In the genomic region with DNA sequence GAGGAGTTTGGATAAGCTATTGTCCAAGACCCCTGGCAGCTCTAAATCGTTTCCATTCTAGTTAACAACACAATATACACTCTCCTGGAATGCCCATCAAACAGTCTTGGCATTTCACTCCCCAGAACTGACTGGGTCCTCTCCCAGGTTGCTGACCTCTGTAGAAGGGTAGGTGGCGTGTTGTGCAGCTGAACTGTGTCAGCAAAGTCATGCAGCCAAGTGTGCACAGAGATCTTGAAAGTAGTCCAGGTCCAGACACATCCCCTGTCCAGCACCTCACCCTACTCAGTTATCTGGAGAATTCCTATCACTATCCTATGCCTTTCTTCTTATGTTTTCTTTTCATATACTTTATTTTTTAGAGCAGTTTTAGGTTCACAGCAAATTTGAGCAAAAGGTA, we compare ENCODE assay signal across 16 cellular contexts.
DNase-seq lines count a peak whose midpoint lies in the region; ATAC-seq and TF ChIP-seq lines count a peak whose summit lies in the region.
"Had no signal": no experiment of that assay in that cellular context is flagged by ENCODE, and none has a peak within 500 bp of the region (broad histone marks: within the 10 kb centered on the region; RNA-seq: fewer than 3 reads in every experiment).

No MANE protein-coding gene starts in this region.

- H3K4ac ChIP-seq in H9 (ENCODE audit: low read depth, low read length), result no peak overlapping the region

- H3K18ac ChIP-seq in H9 (ENCODE audit: insufficient read length, low read depth, low read length), result no peak overlapping the region

- H3K9me3 Mint-ChIP-seq in H9, result peaks cover 13 to 35% of the 10 kb centered on the region in 2 experiments

- WGBS in heart right ventricle, 2 donors, result 45 to 46% methylated on average over 2 of the region's 2 CpGs
- no CpG with 5 or more reads among the region's 2 CpGs for WGBS in H9 (ENCODE audit: extremely low coverage, insufficient read length, low lambda C conversion rate)
- 56% methylated on average over 2 of the region's 2 CpGs for WGBS in aorta, 2 donors

- H2AK5ac ChIP-seq in H9 (ENCODE audit: insufficient read length, low read length), result no peak overlapping the region

- no peak overlapping the region for H4K91ac ChIP-seq in H9 (ENCODE audit: insufficient read length, low read depth, low read length)

- peak; percentile 20 for ATAC-seq in left ventricle myocardium superior
- no peak for ATAC-seq in heart right ventricle
- peak; percentile 56 for ATAC-seq in aorta (ENCODE audit: low FRiP score)
- no peak for ATAC-seq in GM21515 (IDR thresholded peaks at IDR 0.05; ENCODE audit: unreplicated experiment)
- ATAC-seq: CD8-positive, alpha-beta T cell had no signal

- H3K36me3 ChIP-seq in heart right ventricle (no peaks in the 10 kb centered on the region), aorta (ENCODE audit: control insufficient read depth in 1 of 2, insufficient read depth in 2 of 2, low read length in 1 of 2) (no peaks in the 10 kb centered on the region)

- H2BK15ac ChIP-seq in H9 (ENCODE audit: low read depth, low read length), result no peak overlapping the region

- H3K79me1 ChIP-seq in H9 (ENCODE audit: insufficient read depth, low read depth, low read length, poor library complexity, severe bottlenecking), result no peaks in the 10 kb centered on the region

- no peak overlapping the region for H3K4me2 ChIP-seq in H9 (ENCODE audit: insufficient read depth, insufficient read length, low read length)
- H3K4me2 ChIP-seq: BLaER1 treated with 17β-estradiol and CSF1 and Interleukin-3, amounts not matched to agents 10 nM and 100 nM had no signal

- peaks cover 10 to 18% (median 13%) of the 10 kb centered on the region in 3 experiments for H3K36me3 Mint-ChIP-seq in H9 (ENCODE audit: insufficient read depth in 1 of 3, low read depth in 3 of 3)
- H3K36me3 Mint-ChIP-seq: CD8-positive, alpha-beta T cell had no signal

- H2BK20ac ChIP-seq in H9 (ENCODE audit: low read depth, low read length, poor library complexity, severe bottlenecking), result no peak overlapping the region

- H2BK120ac ChIP-seq in H9 (ENCODE audit: low read depth, low read length, poor library complexity, severe bottlenecking), result no peak overlapping the region

- intact Hi-C loops in left ventricle myocardium superior (cut with micrococcal nuclease) (no loop called here), heart right ventricle (cut with DNase I) (no loop called here), aorta (cut with DNase I) (no loop called here)

- no peak overlapping the region for H3K9ac ChIP-seq in H9 (ENCODE audit: extremely low read depth, insufficient read length, low read length)
- H3K9ac ChIP-seq: BLaER1 treated with 17β-estradiol and CSF1 and Interleukin-3, amounts not matched to agents 10 nM and 100 nM had no signal

- H3K4me3 Mint-ChIP-seq in H9, result no peak overlapping the region
- H3K4me3 Mint-ChIP-seq: B cell; CD4-positive, alpha-beta T cell; CD8-positive, alpha-beta T cell had no signal

- no peak for DNase-seq in left ventricle myocardium superior
- DNase-seq in heart right ventricle, result no peak
- no peak for DNase-seq in H9
- DNase-seq in aorta, result no peak
- DNase-seq: 8988T; ACHN; Caco-2; Calu3; CD4-positive, alpha-beta T cell; CD8-positive, alpha-beta T cell; DMS79 treated with DMSO at 0.1 percent for 48 hours; GF-D8 had no signal

- H4K8ac ChIP-seq in H9 (replicated peaks; ENCODE audit: insufficient read length, low read depth, low read length), result no peak overlapping the region

- H2BK5ac ChIP-seq in H9 (ENCODE audit: insufficient read length, low read length), result peak overlapping the region; percentile 41

- H3K27me3 ChIP-seq in heart right ventricle, result no peaks in the 10 kb centered on the region
- no peaks in the 10 kb centered on the region for H3K27me3 ChIP-seq in H9 (ENCODE audit: insufficient read depth, low read length)
- H3K27me3 ChIP-seq in aorta (ENCODE audit: control insufficient read depth in 1 of 2, insufficient read depth in 2 of 2, low read length in 1 of 2), result no peaks in the 10 kb centered on the region
- H3K27me3 ChIP-seq: BLaER1 treated with 17β-estradiol and CSF1 and Interleukin-3, amounts not matched to agents 10 nM and 100 nM had no signal

- H3K27ac ChIP-seq in heart right ventricle, result no peak overlapping the region
- H3K27ac ChIP-seq in H9 (ENCODE audit: insufficient read length, low read depth, low read length), result no peak overlapping the region
- no peak overlapping the region for H3K27ac ChIP-seq in aorta (ENCODE audit: low read depth in 1 of 2, low read length in 2 of 2)
- H3K27ac ChIP-seq: BLaER1 treated with 17β-estradiol and CSF1 and Interleukin-3, amounts not matched to agents 10 nM and 100 nM; C4-2B had no signal

- H3K27ac Mint-ChIP-seq in H9, result no peak overlapping the region
- H3K27ac Mint-ChIP-seq: B cell; CD4-positive, alpha-beta T cell; CD8-positive, alpha-beta T cell had no signal

- peaks cover 2 to 5% of the 10 kb centered on the region in 2 experiments; a peak in 2 of 4 replicates for H3K4me1 Mint-ChIP-seq in H9
- H3K4me1 Mint-ChIP-seq: B cell had no signal

- no peaks in the 10 kb centered on the region for H3K79me2 ChIP-seq in H9 (ENCODE audit: insufficient read depth, low read length)

- H3K27me3 Mint-ChIP-seq in H9 (ENCODE audit: low read depth), result no peaks in the 10 kb centered on the region
- H3K27me3 Mint-ChIP-seq: B cell; CD4-positive, alpha-beta T cell had no signal

- H4K20me1 ChIP-seq in H9 (ENCODE audit: control insufficient read depth, insufficient read depth, insufficient read length), result no peaks in the 10 kb centered on the region
- H4K20me1 ChIP-seq: BLaER1 treated with 17β-estradiol and CSF1 and Interleukin-3, amounts not matched to agents 10 nM and 100 nM had no signal

- TF ChIP-seq CTCF in heart right ventricle (IDR thresholded peaks at IDR 0.05) (no peak), H9 (conservative IDR thresholded peaks at IDR 0.05) (no peak)

- no peaks in the 10 kb centered on the region for H3K4me1 ChIP-seq in heart right ventricle
- H3K4me1 ChIP-seq in H9 (ENCODE audit: insufficient read depth, low read length), result no peaks in the 10 kb centered on the region
- no peaks in the 10 kb centered on the region for H3K4me1 ChIP-seq in aorta (ENCODE audit: control insufficient read depth in 1 of 2, insufficient read depth in 2 of 2, low read length in 2 of 2)
- H3K4me1 ChIP-seq: BLaER1 treated with 17β-estradiol and CSF1 and Interleukin-3, amounts not matched to agents 10 nM and 100 nM; Caco-2 had no signal

- no peak overlapping the region for H3K56ac ChIP-seq in H9 (ENCODE audit: insufficient read length, low read depth, low read length)

- H3K4me3 ChIP-seq in heart right ventricle, result no peak overlapping the region
- H3K4me3 ChIP-seq in aorta (ENCODE audit: low read length in 2 of 2), result no peak overlapping the region
- H3K4me3 ChIP-seq: BLaER1 treated with 17β-estradiol and CSF1 and Interleukin-3, amounts not matched to agents 10 nM and 100 nM had no signal

- no peak overlapping the region for H3K23ac ChIP-seq in H9 (ENCODE audit: insufficient read length, low read depth, low read length)

- no peak overlapping the region for H3K14ac ChIP-seq in H9 (ENCODE audit: insufficient read depth, low read length)

- no peak overlapping the region for H4K5ac ChIP-seq in H9 (ENCODE audit: insufficient read length, low read depth, low read length)

- no peak overlapping the region for H2AFZ ChIP-seq in H9 (ENCODE audit: low read length)

- H3K23me2 ChIP-seq in H9 (ENCODE audit: insufficient read length, low read depth, low read length, poor library complexity, severe bottlenecking), result no peaks in the 10 kb centered on the region

- H3K9me3 ChIP-seq in heart right ventricle (peaks cover 0 to 77% (median 0%) of the 10 kb centered on the region in 11 donors), H9 (ENCODE audit: control insufficient read depth, low read depth, low read length) (peaks cover 6% of the 10 kb centered on the region), aorta (ENCODE audit: control insufficient read depth, low read length) (peaks cover 2% of the 10 kb centered on the region)

- H2BK12ac ChIP-seq in H9 (ENCODE audit: insufficient read length, low read depth, low read length), result no peak overlapping the region

- H3T11ph ChIP-seq in H9 (ENCODE audit: low read length), result no peak overlapping the region

Comparison
In these comparisons a context has a peak if more than half of its experiments do, and no peak if none do; other contexts are left out.
1. ATAC-seq: peak in left ventricle myocardium superior (single experiment) and aorta (single experiment); none in heart right ventricle (0 of 8) and GM21515 (single experiment).